1 cellular context compared by ENCODE assay signal in the genomic region with DNA sequence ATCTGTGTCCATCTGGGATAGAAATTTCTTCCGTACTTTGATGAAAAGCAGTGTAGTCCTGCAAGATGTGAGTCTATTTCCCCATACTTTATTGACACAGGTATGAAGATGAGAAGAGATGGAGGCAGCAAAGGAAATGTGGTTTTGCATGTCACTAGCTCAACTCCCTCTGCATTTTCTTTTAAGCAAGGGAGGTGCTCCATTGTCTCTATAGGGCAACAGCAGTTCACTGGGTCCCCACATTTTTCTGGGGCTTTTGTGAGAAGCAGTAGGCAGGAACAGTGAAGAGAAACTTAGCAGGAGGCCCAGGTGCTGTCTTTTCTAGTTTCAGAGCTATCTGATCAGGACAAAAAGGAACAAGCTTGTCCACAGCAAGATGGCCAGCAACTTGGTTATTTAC.
TF ChIP-seq lines count a peak whose summit lies in the region.

No MANE protein-coding gene starts in this region.

TF ChIP-seq in GM12878, 131 proteins besides CTCF, POLR2A, EP300 and RAD21:
- TF ChIP-seq, protein P1, sequence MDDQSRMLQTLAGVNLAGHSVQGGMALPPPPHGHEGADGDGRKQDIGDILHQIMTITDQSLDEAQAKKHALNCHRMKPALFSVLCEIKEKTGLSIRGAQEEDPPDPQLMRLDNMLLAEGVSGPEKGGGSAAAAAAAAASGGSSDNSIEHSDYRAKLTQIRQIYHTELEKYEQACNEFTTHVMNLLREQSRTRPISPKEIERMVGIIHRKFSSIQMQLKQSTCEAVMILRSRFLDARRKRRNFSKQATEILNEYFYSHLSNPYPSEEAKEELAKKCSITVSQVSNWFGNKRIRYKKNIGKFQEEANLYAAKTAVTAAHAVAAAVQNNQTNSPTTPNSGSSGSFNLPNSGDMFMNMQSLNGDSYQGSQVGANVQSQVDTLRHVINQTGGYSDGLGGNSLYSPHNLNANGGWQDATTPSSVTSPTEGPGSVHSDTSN (IDR thresholded peaks at IDR 0.05; ENCODE audit: insufficient replicate concordance, low read depth, low read length): no peak
- no peak for TF ChIP-seq MEF2A (IDR thresholded peaks at IDR 0.05; ENCODE audit: insufficient read depth, low read depth, low read length)
- no peak for TF ChIP-seq SIX5 (IDR thresholded peaks at IDR 0.05; ENCODE audit: low read depth, low read length, severe bottlenecking)
- TF ChIP-seq, protein P2, sequence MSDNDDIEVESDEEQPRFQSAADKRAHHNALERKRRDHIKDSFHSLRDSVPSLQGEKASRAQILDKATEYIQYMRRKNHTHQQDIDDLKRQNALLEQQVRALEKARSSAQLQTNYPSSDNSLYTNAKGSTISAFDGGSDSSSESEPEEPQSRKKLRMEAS (IDR thresholded peaks at IDR 0.05; ENCODE audit: low read depth, low read length): no peak
- TF ChIP-seq PML (IDR thresholded peaks at IDR 0.05; ENCODE audit: low read length): no peak
- TF ChIP-seq SUPT20H (IDR thresholded peaks at IDR 0.05; ENCODE audit: borderline replicate concordance, control insufficient read depth, low read depth, low read length): no peak
- TF ChIP-seq, protein P3, sequence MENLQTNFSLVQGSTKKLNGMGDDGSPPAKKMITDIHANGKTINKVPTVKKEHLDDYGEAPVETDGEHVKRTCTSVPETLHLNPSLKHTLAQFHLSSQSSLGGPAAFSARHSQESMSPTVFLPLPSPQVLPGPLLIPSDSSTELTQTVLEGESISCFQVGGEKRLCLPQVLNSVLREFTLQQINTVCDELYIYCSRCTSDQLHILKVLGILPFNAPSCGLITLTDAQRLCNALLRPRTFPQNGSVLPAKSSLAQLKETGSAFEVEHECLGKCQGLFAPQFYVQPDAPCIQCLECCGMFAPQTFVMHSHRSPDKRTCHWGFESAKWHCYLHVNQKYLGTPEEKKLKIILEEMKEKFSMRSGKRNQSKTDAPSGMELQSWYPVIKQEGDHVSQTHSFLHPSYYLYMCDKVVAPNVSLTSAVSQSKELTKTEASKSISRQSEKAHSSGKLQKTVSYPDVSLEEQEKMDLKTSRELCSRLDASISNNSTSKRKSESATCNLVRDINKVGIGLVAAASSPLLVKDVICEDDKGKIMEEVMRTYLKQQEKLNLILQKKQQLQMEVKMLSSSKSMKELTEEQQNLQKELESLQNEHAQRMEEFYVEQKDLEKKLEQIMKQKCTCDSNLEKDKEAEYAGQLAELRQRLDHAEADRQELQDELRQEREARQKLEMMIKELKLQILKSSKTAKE (IDR thresholded peaks at IDR 0.05; ENCODE audit: low read depth, poor library complexity, severe bottlenecking): no peak
- TF ChIP-seq YY1 (IDR thresholded peaks at IDR 0.05; ENCODE audit: low read depth, low read length): 0 out of 2 replicates have a peak, but pooled peaks have one; percentile 34
- peak in 1 of 2 experiments; percentile 10; a peak in 1 of 4 replicates for TF ChIP-seq ETV6 (conservative IDR thresholded peaks at IDR 0.05 in 1 of 2, IDR thresholded peaks at IDR 0.05 in 1 of 2; ENCODE audit: borderline replicate concordance in 1 of 2, low read depth in 1 of 2)
- TF ChIP-seq ZNF384 (IDR thresholded peaks at IDR 0.05; ENCODE audit: borderline replicate concordance, low read depth, low read length): no peak
- 0 out of 2 replicates have a peak, but pooled peaks have one; percentile 27 for TF ChIP-seq EED (IDR thresholded peaks at IDR 0.05; ENCODE audit: low read depth)
TF ChIP-seq in GM12878: peak in this region for 3.
